ENCODE assay signal across 22 cellular contexts in the genomic region with DNA sequence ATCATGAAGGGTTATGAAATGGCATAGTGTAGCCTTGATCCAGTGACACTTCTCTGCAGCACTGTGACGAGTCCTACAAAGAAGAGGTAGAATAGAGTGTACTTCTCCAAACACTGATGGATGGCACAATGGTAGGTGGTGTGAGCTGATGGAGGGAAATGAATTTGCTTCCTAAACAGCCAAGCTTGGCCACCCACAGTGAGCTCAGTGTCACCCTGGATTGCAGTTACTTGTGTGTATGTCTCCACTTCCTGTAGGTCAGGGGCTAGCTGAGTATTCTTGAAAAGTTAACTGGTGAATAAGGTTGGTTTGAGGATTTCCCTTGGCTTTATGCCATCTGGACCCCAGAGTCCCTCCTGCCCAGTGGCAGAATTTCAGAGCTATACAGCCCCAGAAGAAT.
"Had no signal": no experiment of that assay in that cellular context is flagged by ENCODE, and none has a peak within 500 bp of the region (broad histone marks: within the 10 kb centered on the region; RNA-seq: fewer than 3 reads in every experiment).

No MANE protein-coding gene starts in this region.

- H3K27me3 ChIP-seq: cardiac muscle cell, left lung, right lobe of liver, stomach, transverse colon, uterus had no signal

- H3K9me3 ChIP-seq: left lung, right lobe of liver, stomach, transverse colon, uterus had no signal

- H3K4me1 ChIP-seq: left lung, right lobe of liver, transverse colon, uterus had no signal

- DNase-seq: activated CD4-positive, alpha-beta memory T cell treated with anti-CD3 and anti-CD28 coated beads, Interleukin-2, amount 10 ng/mL, durations not matched to agents 7 days and 5 days; activated CD4-positive, alpha-beta T cell treated with anti-CD3 and anti-CD28 coated beads, Interleukin-2, amount 10 ng/mL, durations not matched to agents 24 days and 14 days; activated effector memory CD4-positive, alpha-beta T cell treated with Interleukin-2 at 50 U/mL for 16 hours; activated naive CD4-positive, alpha-beta T cell treated with anti-CD3 and anti-CD28 coated beads, Interleukin-2, amount 10 ng/mL, durations not matched to agents 7 days and 5 days; activated T-cell treated with anti-CD3 and anti-CD28 coated beads, Interleukin-2, amount 50 U/mL, for 72 hours; amygdala; cortex of kidney; erythroblast; left lung; naive thymus-derived CD4-positive, alpha-beta T cell; occipital lobe; posterior cingulate gyrus; right lobe of liver; small intestine; stimulated activated CD4-positive, alpha-beta T cell treated with anti-CD3 and anti-CD28 coated beads, Interleukin-15, amount 100 ng/mL, for 24 hours; stomach; T1000; transverse colon; uterus had no signal

- H3K27ac ChIP-seq: cardiac muscle cell, left lung, right lobe of liver, stomach, transverse colon, uterus had no signal

- H3K36me3 ChIP-seq: cardiac muscle cell, left lung, right lobe of liver, stomach, transverse colon, uterus had no signal

- H3K4me3 ChIP-seq: cardiac muscle cell, left lung, lung, right lobe of liver, stomach, transverse colon, uterus had no signal

- ATAC-seq: activated T-cell treated with anti-CD3 and anti-CD28 coated beads, Interleukin-2, amount 50 U/mL, for 72 hours; naive thymus-derived CD4-positive, alpha-beta T cell; right lobe of liver; stimulated activated memory B cell treated with anti-CD40 and anti-IgM and Interleukin-4, amounts not matched to agents 10 μg/mL and 1 μg/mL and 100 μg/mL, for 72 hours had no signal
